In the genomic region with DNA sequence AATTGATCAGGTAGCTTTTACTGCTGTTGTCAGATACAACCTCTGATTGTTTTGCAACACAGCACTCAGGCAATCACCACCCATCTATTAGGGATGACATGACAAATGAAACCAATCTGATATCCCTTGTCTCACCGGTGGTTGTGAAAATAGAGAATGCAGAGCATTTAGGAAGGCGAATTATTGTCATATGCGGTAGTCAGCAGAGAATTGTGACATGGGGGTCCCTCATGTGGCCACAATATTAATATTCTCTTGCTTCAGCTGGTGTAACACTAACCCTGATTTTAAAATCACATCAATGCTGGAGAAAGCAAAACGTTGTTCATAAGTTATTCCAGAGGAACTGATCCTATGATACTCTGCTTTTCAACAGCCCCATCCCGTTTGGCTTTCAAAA, we compare ENCODE assay signal across 23 cellular contexts.
"Had no signal": no experiment of that assay in that cellular context is flagged by ENCODE, and none has a peak within 500 bp of the region (broad histone marks: within the 10 kb centered on the region; RNA-seq: fewer than 3 reads in every experiment).

No MANE protein-coding gene starts in this region.

- H3K4me3 ChIP-seq: left ventricle myocardium inferior, mucosa of descending colon, pancreas, right atrium auricular region, right lobe of liver, smooth muscle cell, tibial nerve, upper lobe of left lung, vagina had no signal

- H3K9me3 ChIP-seq: left ventricle myocardium inferior, mucosa of descending colon, pancreas, right atrium auricular region, right lobe of liver, tibial nerve, upper lobe of left lung, vagina had no signal

- H3K27ac ChIP-seq: left ventricle myocardium inferior, pancreas, right atrium auricular region, right lobe of liver, tibial nerve, upper lobe of left lung, vagina had no signal

- DNase-seq: hypothalamus; immature natural killer cell; left ventricle myocardium inferior; midbrain; mucosa of descending colon; naive thymus-derived CD4-positive, alpha-beta T cell; nucleus accumbens; pancreas; right lobe of liver; stimulated activated CD4-positive, alpha-beta T cell treated with anti-CD3 and anti-CD28 coated beads, Interleukin-1b, Interleukin-23, amount 100 ng/mL, for 48 hours; stimulated activated CD4-positive, alpha-beta T cell treated with anti-CD3 and anti-CD28 coated beads, Interleukin-2, amount 100 ng/mL, for 48 hours; stimulated activated CD4-positive, alpha-beta T cell treated with anti-CD3 and anti-CD28 coated beads, Interleukin-4, amount 100 ng/mL, for 4 hours; stimulated activated CD8-positive, alpha-beta memory T cell treated with anti-CD3 and anti-CD28 coated beads, Interleukin-4, amount 100 ng/mL, for 48 hours; stimulated activated naive CD4-positive, alpha-beta T cell treated with Interleukin-2 at 50 U/mL for 16 hours; stimulated activated naive CD8-positive, alpha-beta T cell treated with anti-CD3 and anti-CD28 coated beads, Interleukin-15, amount 100 ng/mL, for 72 hours; substantia nigra; upper lobe of left lung had no signal

- ATAC-seq: mucosa of descending colon; naive thymus-derived CD4-positive, alpha-beta T cell; natural killer cell treated with Interleukin-12 subunit alpha and Interleukin-12 subunit beta and Interleukin-15 and Interleukin-18, amount 100 ng/mL, for 72 hours; pancreas; right lobe of liver; stimulated activated memory B cell treated with anti-CD40 and anti-IgM and Interleukin-4, amounts not matched to agents 10 μg/mL and 1 μg/mL and 100 μg/mL, for 72 hours; stimulated activated naive CD8-positive, alpha-beta T cell treated with anti-CD3 and anti-CD28 coated beads, Interleukin-15, amount 100 ng/mL, for 72 hours had no signal

- H3K36me3 ChIP-seq: left ventricle myocardium inferior, pancreas, right atrium auricular region, right lobe of liver, tibial nerve, upper lobe of left lung, vagina had no signal

- H3K4me2 ChIP-seq: smooth muscle cell had no signal

- H3K27me3 ChIP-seq: pancreas, right atrium auricular region, right lobe of liver, tibial nerve, upper lobe of left lung, vagina had no signal
